In the genomic region with DNA sequence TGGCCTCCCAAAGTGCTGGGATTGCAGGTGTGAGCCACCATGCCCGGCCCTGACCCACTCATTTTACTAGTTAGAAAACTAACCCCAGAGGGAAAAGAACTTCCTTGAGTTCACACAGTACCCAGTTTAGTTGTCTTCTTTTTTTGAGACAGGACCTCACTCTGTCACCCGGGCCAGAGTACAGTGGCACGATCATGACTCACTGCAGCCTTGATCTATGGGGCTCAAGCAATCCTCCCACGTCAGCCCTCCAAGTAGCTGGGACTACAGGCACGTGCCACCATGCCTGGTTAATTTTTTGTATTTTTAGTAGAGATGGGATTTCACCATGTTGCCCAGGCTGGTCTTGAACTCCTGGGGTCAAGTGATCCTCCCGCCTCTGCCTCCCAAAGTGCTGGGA, we compare ENCODE assay signal across 2 cellular contexts. TPM values are rescaled to one million over a fixed set of nuclear protein-coding genes. Genes with fewer than 3 reads are reported as not detected.
"Had no signal": no experiment of that assay in that cellular context is flagged by ENCODE, and none has a peak within 500 bp of the region (broad histone marks: within the 10 kb centered on the region; RNA-seq: fewer than 3 reads in every experiment).

No MANE protein-coding gene starts in this region.

RNA-seq across cellular contexts. Expression of a gene that starts 55.1 kb away (rescaled TPM):
- total RNA-seq: endothelial cell of umbilical vein, lung microvascular endothelial cell had no signal
